In the genomic region with DNA sequence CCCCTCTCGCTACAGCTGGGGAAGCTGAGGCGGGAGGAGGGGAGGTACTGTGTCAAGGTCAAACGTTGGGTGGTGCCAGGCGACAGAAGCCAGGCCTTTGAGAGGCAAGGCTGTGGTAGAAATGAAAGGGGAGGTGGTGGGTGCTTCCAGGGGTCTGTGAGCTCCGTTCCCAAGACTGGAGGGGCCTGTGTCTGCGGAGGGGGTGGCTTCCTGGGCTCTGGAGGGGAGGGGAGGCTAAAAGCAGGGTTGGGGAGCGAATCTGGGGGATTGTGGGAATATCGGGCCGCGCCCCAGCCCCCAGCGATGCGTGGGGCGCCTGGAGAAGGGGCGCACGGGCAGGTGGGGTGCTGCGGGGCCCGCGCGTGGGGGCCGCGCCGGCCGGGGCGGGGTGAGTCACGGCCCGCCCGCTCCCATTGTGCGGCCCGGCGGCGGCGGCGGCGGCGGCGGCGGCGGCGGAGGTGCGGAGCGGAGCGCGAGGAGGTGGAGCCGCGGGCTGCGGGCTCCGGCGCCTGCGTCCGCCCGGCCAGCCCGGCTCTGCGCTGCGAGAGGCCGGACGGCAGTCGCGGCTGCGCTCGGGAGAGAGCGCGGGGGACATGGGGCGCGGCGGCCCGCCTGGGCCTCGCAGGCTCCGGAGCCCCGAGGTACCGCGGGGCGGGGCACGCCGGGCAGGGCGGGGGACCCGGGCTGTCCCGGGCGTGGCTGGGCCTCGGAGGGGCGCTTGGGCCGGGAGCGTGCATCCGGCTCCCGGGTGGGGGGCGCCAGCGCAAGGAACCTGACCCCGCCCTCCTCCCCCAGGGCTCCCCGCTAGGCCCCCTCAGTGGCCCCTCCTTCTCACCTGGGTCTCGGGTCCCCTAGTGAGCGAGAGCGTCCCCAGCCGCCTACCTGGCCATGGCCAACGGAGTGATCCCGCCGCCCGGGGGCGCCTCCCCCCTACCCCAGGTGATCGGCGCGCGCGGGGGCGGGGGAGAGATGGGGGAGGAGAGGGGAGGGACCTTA, we compare ENCODE assay signal across 1 cellular context.
TF ChIP-seq lines count a peak whose summit lies in the region.

A gene with protein sequence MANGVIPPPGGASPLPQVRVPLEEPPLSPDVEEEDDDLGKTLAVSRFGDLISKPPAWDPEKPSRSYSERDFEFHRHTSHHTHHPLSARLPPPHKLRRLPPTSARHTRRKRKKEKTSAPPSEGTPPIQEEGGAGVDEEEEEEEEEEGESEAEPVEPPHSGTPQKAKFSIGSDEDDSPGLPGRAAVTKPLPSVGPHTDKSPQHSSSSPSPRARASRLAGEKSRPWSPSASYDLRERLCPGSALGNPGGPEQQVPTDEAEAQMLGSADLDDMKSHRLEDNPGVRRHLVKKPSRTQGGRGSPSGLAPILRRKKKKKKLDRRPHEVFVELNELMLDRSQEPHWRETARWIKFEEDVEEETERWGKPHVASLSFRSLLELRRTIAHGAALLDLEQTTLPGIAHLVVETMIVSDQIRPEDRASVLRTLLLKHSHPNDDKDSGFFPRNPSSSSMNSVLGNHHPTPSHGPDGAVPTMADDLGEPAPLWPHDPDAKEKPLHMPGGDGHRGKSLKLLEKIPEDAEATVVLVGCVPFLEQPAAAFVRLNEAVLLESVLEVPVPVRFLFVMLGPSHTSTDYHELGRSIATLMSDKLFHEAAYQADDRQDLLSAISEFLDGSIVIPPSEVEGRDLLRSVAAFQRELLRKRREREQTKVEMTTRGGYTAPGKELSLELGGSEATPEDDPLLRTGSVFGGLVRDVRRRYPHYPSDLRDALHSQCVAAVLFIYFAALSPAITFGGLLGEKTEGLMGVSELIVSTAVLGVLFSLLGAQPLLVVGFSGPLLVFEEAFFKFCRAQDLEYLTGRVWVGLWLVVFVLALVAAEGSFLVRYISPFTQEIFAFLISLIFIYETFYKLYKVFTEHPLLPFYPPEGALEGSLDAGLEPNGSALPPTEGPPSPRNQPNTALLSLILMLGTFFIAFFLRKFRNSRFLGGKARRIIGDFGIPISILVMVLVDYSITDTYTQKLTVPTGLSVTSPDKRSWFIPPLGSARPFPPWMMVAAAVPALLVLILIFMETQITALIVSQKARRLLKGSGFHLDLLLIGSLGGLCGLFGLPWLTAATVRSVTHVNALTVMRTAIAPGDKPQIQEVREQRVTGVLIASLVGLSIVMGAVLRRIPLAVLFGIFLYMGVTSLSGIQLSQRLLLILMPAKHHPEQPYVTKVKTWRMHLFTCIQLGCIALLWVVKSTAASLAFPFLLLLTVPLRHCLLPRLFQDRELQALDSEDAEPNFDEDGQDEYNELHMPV (plus strand): TSS at position 526 of the 996 bp plus-strand sequence. CDS start 363 bp downstream, at position 889.

TF ChIP-seq in neural cell, 6 proteins besides CTCF, POLR2A, EP300 and RAD21:
- TF ChIP-seq, protein P1, sequence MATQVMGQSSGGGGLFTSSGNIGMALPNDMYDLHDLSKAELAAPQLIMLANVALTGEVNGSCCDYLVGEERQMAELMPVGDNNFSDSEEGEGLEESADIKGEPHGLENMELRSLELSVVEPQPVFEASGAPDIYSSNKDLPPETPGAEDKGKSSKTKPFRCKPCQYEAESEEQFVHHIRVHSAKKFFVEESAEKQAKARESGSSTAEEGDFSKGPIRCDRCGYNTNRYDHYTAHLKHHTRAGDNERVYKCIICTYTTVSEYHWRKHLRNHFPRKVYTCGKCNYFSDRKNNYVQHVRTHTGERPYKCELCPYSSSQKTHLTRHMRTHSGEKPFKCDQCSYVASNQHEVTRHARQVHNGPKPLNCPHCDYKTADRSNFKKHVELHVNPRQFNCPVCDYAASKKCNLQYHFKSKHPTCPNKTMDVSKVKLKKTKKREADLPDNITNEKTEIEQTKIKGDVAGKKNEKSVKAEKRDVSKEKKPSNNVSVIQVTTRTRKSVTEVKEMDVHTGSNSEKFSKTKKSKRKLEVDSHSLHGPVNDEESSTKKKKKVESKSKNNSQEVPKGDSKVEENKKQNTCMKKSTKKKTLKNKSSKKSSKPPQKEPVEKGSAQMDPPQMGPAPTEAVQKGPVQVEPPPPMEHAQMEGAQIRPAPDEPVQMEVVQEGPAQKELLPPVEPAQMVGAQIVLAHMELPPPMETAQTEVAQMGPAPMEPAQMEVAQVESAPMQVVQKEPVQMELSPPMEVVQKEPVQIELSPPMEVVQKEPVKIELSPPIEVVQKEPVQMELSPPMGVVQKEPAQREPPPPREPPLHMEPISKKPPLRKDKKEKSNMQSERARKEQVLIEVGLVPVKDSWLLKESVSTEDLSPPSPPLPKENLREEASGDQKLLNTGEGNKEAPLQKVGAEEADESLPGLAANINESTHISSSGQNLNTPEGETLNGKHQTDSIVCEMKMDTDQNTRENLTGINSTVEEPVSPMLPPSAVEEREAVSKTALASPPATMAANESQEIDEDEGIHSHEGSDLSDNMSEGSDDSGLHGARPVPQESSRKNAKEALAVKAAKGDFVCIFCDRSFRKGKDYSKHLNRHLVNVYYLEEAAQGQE (IDR thresholded peaks at IDR 0.05; ENCODE audit: borderline replicate concordance) = no peak
- TF ChIP-seq POLR2AphosphoS5 (IDR thresholded peaks at IDR 0.05) (peak; percentile 15), MXI1 (conservative IDR thresholded peaks at IDR 0.05; ENCODE audit: poor library complexity, severe bottlenecking) (peak; percentile 36)
